Comparison of ENCODE assay signal across 8 cellular contexts in genomic region chr5:1633605-1634336, GRCh38.
DNase-seq lines count a peak whose midpoint lies in the region; ATAC-seq, FAIRE-seq and TF ChIP-seq lines count a peak whose summit lies in the region.

No MANE protein-coding gene starts in this region.

- peak overlapping the region; percentile 88 for H3K4me2 ChIP-seq in astrocyte (ENCODE audit: low read length)

- no peaks in the 10 kb centered on the region for H3K36me3 ChIP-seq in astrocyte (ENCODE audit: insufficient read depth, low read length)

- no peaks in the 10 kb centered on the region for H3K27me3 Mint-ChIP-seq in T-helper 17 cell
- H3K27me3 Mint-ChIP-seq in astrocyte (ENCODE audit: low read depth, unreplicated experiment) = peaks cover 4% of the 10 kb centered on the region

- DNase-seq in HFF-Myc (ENCODE audit: extremely low read depth, low read depth) = peak; percentile 35
- peak; percentile 45 for DNase-seq in NB4 (ENCODE audit: low read depth)
- peak; percentile 26 to 48 (median 44) for DNase-seq in T-helper 17 cell
- peak; percentile 36 for DNase-seq in astrocyte (ENCODE audit: low read depth)
- peak; percentile 25 to 87 (median 71) for DNase-seq in hypothalamus (lab: John Stamatoyannopoulos, UW)
- DNase-seq in retinal pigment epithelial cell (ENCODE audit: low read depth) = no peak
- DNase-seq in GDM1 (lab: John Stamatoyannopoulos, UW) = no peak

- H3K4me3 ChIP-seq in GM08714 (ENCODE audit: low read length) (peak overlapping the region; percentile 85), HFF-Myc (replicated peaks; ENCODE audit: low read depth, low read length) (peak overlapping the region; percentile 51), NB4 (ENCODE audit: low read depth, low read length) (no peak overlapping the region), astrocyte (ENCODE audit: insufficient read depth, low read depth, low read length) (peak overlapping the region; percentile 60), retinal pigment epithelial cell (ENCODE audit: low read length) (peak overlapping the region; percentile 67)

- no peaks in the 10 kb centered on the region for H4K20me1 ChIP-seq in astrocyte (ENCODE audit: insufficient read depth, low read length)

- H3K27ac Mint-ChIP-seq in T-helper 17 cell (peak overlapping the region; percentile 89), astrocyte (ENCODE audit: unreplicated experiment) (peak overlapping the region; percentile 79)

- TF ChIP-seq CTCF in HFF-Myc (IDR thresholded peaks at IDR 0.05; ENCODE audit: low read depth, low read length, missing control alignments) (no peak), NB4 (IDR thresholded peaks at IDR 0.05; ENCODE audit: low read depth, low read length) (no peak), astrocyte (IDR thresholded peaks at IDR 0.05; ENCODE audit: insufficient read depth, low read depth, low read length) (no peak), retinal pigment epithelial cell (conservative IDR thresholded peaks at IDR 0.05; ENCODE audit: low read depth, low read length) (no peak)

- FAIRE-seq in astrocyte (lab: Jason Lieb, UNC) = no peak

- peaks cover 11% of the 10 kb centered on the region for H3K4me1 ChIP-seq in astrocyte (ENCODE audit: insufficient read depth, low read length)

- H3K27me3 ChIP-seq in astrocyte (ENCODE audit: insufficient read depth, low read length) = peaks cover 6% of the 10 kb centered on the region

- peak overlapping the region; percentile 50 for H3K9ac ChIP-seq in astrocyte (ENCODE audit: low read length)

- H3K4me1 Mint-ChIP-seq in T-helper 17 cell (peaks cover 21% of the 10 kb centered on the region), astrocyte (ENCODE audit: low read depth, unreplicated experiment) (peaks cover 11% of the 10 kb centered on the region)

- no peak for TF ChIP-seq POLR2A in NB4 (IDR thresholded peaks at IDR 0.05; ENCODE audit: extremely low read depth, insufficient read length)

- H3K9me3 Mint-ChIP-seq in astrocyte (ENCODE audit: unreplicated experiment) = peaks cover 3% of the 10 kb centered on the region

- H3K9me3 ChIP-seq in T-helper 17 cell (ENCODE audit: control insufficient read depth, low read length, poor library complexity, severe bottlenecking) (no peaks in the 10 kb centered on the region), astrocyte (ENCODE audit: insufficient read depth, low read depth, low read length) (no peaks in the 10 kb centered on the region)

- no peaks in the 10 kb centered on the region for H3K79me2 ChIP-seq in astrocyte (ENCODE audit: insufficient read depth, low read length)

- peak overlapping the region; percentile 83 for H2AFZ ChIP-seq in astrocyte (ENCODE audit: low read depth, low read length)

- H3K4me3 Mint-ChIP-seq in T-helper 17 cell (peak overlapping the region; percentile 93), astrocyte (ENCODE audit: unreplicated experiment) (peak overlapping the region; percentile 83)

- H3K36me3 Mint-ChIP-seq in T-helper 17 cell (ENCODE audit: low read depth) = no peaks in the 10 kb centered on the region
- peaks cover 11% of the 10 kb centered on the region for H3K36me3 Mint-ChIP-seq in astrocyte (ENCODE audit: low read depth, unreplicated experiment)

- H3K27ac ChIP-seq in astrocyte (ENCODE audit: low read depth, low read length) = no peak overlapping the region

- ATAC-seq in T-helper 17 cell = peak; percentile 82

Comparison
In these comparisons a context has a peak if more than half of its experiments do, and no peak if none do; other contexts are left out.
1. DNase-seq: peak in HFF-Myc (single experiment), NB4 (single experiment), T-helper 17 cell (3 of 3), astrocyte (single experiment) and hypothalamus (51 of 51); none in retinal pigment epithelial cell (single experiment) and GDM1 (single experiment).